2 cellular contexts compared by ENCODE assay signal in the genomic region with DNA sequence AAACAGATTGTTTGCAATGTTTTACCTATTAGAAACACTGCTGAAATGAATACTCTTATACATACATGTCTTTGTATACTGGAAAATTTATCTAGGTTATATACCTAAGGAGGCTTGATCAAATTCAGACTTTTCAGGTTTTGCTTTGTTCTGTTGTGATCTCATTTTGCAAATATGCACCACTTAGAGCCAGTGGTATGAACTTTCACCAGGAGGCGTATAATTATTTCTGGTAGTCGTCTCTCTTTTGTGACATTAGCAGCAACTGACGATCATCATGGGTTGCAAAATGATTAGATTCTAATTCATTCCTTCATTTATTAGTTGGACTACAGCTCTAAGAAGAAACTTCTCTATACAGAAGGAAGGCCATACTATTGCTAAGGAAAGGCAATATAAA.
TF ChIP-seq lines count a peak whose summit lies in the region.

No MANE protein-coding gene starts in this region.

TF ChIP-seq in SK-N-SH treated with all-trans-retinoic acid at 6 μM for 48 hours, 23 proteins besides CTCF, POLR2A, EP300 and RAD21:
- TF ChIP-seq, protein P1, sequence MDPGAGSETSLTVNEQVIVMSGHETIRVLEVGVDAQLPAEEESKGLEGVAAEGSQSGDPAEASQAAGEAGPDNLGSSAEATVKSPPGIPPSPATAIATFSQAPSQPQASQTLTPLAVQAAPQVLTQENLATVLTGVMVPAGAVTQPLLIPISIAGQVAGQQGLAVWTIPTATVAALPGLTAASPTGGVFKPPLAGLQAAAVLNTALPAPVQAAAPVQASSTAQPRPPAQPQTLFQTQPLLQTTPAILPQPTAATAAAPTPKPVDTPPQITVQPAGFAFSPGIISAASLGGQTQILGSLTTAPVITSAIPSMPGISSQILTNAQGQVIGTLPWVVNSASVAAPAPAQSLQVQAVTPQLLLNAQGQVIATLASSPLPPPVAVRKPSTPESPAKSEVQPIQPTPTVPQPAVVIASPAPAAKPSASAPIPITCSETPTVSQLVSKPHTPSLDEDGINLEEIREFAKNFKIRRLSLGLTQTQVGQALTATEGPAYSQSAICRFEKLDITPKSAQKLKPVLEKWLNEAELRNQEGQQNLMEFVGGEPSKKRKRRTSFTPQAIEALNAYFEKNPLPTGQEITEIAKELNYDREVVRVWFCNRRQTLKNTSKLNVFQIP (CRISPR knock-in tag; IDR thresholded peaks at IDR 0.05; ENCODE audit: borderline replicate concordance, low read depth) = no peak
- TF ChIP-seq ISL1 (CRISPR knock-in tag; IDR thresholded peaks at IDR 0.05) = peak; percentile 59; the same call in 1 of the 2 replicates

TF ChIP-seq in SK-N-SH, 30 proteins besides CTCF, POLR2A, EP300 and RAD21:
- TF ChIP-seq, protein P2, sequence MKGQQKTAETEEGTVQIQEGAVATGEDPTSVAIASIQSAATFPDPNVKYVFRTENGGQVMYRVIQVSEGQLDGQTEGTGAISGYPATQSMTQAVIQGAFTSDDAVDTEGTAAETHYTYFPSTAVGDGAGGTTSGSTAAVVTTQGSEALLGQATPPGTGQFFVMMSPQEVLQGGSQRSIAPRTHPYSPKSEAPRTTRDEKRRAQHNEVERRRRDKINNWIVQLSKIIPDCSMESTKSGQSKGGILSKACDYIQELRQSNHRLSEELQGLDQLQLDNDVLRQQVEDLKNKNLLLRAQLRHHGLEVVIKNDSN (IDR thresholded peaks at IDR 0.05; ENCODE audit: borderline replicate concordance, low read depth) = no peak
